1 cellular context compared by ENCODE assay signal in the genomic region with DNA sequence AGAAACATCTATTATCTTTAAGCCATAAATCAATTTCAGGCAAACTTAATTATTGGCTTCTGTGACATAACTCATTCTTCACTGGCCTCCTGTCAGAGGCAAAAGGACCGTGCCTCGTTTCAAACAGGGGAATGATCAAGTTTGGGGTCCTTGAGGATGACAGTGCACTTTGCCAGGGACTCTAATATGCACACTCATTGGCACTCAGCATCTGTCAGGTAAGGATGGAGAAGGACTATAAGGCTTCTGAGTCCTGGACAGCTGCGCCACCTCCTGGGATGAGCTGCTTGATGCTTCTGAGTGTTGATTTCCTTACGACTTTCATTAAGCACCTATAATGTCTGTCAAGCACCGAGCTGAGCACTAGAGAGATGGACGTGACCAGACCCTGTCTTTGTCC.
TF ChIP-seq lines count a peak whose summit lies in the region.

No MANE protein-coding gene starts in this region.

TF ChIP-seq in K562, 482 proteins besides CTCF, POLR2A, EP300 and RAD21 (continues in another document):
- TF ChIP-seq RCOR1 (IDR thresholded peaks at IDR 0.05; ENCODE audit: borderline replicate concordance in 1 of 2, low read depth in 2 of 2, low read length in 2 of 2) (peak in 1 of 2 experiments; percentile 30; a peak in 1 of 4 replicates), ZNF395 (CRISPR knock-in tag; IDR thresholded peaks at IDR 0.05) (no peak), KDM5B (IDR thresholded peaks at IDR 0.05; ENCODE audit: insufficient replicate concordance, low read depth, low read length) (no peak), RUNX1 (IDR thresholded peaks at IDR 0.05; ENCODE audit: low read depth) (no peak), TCFL5 (CRISPR knock-in tag; conservative IDR thresholded peaks at IDR 0.05) (no peak), ZNF316 (IDR thresholded peaks at IDR 0.05) (peak; percentile 64; the same call in 1 of the 2 replicates), MTA3 (IDR thresholded peaks at IDR 0.05; ENCODE audit: borderline replicate concordance) (no peak), BRCA1 (IDR thresholded peaks at IDR 0.05) (no peak), BRCA1 (CRISPR knock-in tag; IDR thresholded peaks at IDR 0.05) (no peak), HEY1 (CRISPR knock-in tag; IDR thresholded peaks at IDR 0.05; ENCODE audit: borderline replicate concordance) (no peak), HOXB6 (CRISPR knock-in tag; IDR thresholded peaks at IDR 0.05; ENCODE audit: borderline replicate concordance) (no peak), PBX2 (CRISPR knock-in tag; IDR thresholded peaks at IDR 0.05; ENCODE audit: low read depth) (no peak), PBX2 (tag; conservative IDR thresholded peaks at IDR 0.05; ENCODE audit: low read depth) (peak; percentile 65; the same call in 1 of the 2 replicates), TRIM24 (IDR thresholded peaks at IDR 0.05) (no peak), NFE2 (IDR thresholded peaks at IDR 0.05; ENCODE audit: low read depth) (peak; percentile 66), SIN3B (IDR thresholded peaks at IDR 0.05; ENCODE audit: low read depth) (no peak), CBFA2T2 (conservative IDR thresholded peaks at IDR 0.05) (no peak), IFI16 (CRISPR knock-in tag; IDR thresholded peaks at IDR 0.05) (no peak), ZFPM2 (CRISPR knock-in tag; IDR thresholded peaks at IDR 0.05) (no peak), CBX3 (IDR thresholded peaks at IDR 0.05; ENCODE audit: borderline replicate concordance in 1 of 2, low read length in 2 of 2) (no peak), PREB (CRISPR knock-in tag; IDR thresholded peaks at IDR 0.05) (no peak), POLR3A (IDR thresholded peaks at IDR 0.05; ENCODE audit: borderline replicate concordance, extremely low read depth, insufficient read depth, insufficient read length) (no peak), ARID3B (CRISPR knock-in tag; IDR thresholded peaks at IDR 0.05; ENCODE audit: borderline replicate concordance) (no peak), ZNF263 (CRISPR knock-in tag; IDR thresholded peaks at IDR 0.05; ENCODE audit: borderline replicate concordance) (no peak), MEIS2 (IDR thresholded peaks at IDR 0.05; ENCODE audit: partially characterized antibody) (peak; percentile 79), E2F1 (CRISPR knock-in tag; IDR thresholded peaks at IDR 0.05) (no peak), ZBTB11 (CRISPR knock-in tag; IDR thresholded peaks at IDR 0.05) (no peak), CTBP1 (IDR thresholded peaks at IDR 0.05; ENCODE audit: borderline replicate concordance) (peak; percentile 57; the same call in 1 of the 2 replicates), KLF1 (tag; IDR thresholded peaks at IDR 0.05) (no peak), ZNF707 (CRISPR knock-in tag; conservative IDR thresholded peaks at IDR 0.05) (no peak), ZBTB43 (CRISPR knock-in tag; IDR thresholded peaks at IDR 0.05) (no peak), MITF (IDR thresholded peaks at IDR 0.05) (no peak), ZKSCAN3 (CRISPR knock-in tag; IDR thresholded peaks at IDR 0.05) (no peak), NCOA6 (IDR thresholded peaks at IDR 0.05) (no peak), SMAD1 (IDR thresholded peaks at IDR 0.05; ENCODE audit: low read depth, low read length, partially characterized antibody) (no peak), POLR2G (IDR thresholded peaks at IDR 0.05; ENCODE audit: low read depth, low read length) (no peak), SNIP1 (IDR thresholded peaks at IDR 0.05; ENCODE audit: low read depth) (no peak), KDM1A (IDR thresholded peaks at IDR 0.05) (no peak)
- TF ChIP-seq, protein P1, sequence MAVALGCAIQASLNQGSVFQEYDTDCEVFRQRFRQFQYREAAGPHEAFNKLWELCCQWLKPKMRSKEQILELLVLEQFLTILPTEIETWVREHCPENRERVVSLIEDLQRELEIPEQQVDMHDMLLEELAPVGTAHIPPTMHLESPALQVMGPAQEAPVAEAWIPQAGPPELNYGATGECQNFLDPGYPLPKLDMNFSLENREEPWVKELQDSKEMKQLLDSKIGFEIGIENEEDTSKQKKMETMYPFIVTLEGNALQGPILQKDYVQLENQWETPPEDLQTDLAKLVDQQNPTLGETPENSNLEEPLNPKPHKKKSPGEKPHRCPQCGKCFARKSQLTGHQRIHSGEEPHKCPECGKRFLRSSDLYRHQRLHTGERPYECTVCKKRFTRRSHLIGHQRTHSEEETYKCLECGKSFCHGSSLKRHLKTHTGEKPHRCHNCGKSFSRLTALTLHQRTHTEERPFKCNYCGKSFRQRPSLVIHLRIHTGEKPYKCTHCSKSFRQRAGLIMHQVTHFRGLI (CRISPR knock-in tag; IDR thresholded peaks at IDR 0.05) = no peak
- TF ChIP-seq, protein P2, sequence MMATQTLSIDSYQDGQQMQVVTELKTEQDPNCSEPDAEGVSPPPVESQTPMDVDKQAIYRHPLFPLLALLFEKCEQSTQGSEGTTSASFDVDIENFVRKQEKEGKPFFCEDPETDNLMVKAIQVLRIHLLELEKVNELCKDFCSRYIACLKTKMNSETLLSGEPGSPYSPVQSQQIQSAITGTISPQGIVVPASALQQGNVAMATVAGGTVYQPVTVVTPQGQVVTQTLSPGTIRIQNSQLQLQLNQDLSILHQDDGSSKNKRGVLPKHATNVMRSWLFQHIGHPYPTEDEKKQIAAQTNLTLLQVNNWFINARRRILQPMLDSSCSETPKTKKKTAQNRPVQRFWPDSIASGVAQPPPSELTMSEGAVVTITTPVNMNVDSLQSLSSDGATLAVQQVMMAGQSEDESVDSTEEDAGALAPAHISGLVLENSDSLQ (IDR thresholded peaks at IDR 0.05) = peak; percentile 81
- TF ChIP-seq, protein P3, sequence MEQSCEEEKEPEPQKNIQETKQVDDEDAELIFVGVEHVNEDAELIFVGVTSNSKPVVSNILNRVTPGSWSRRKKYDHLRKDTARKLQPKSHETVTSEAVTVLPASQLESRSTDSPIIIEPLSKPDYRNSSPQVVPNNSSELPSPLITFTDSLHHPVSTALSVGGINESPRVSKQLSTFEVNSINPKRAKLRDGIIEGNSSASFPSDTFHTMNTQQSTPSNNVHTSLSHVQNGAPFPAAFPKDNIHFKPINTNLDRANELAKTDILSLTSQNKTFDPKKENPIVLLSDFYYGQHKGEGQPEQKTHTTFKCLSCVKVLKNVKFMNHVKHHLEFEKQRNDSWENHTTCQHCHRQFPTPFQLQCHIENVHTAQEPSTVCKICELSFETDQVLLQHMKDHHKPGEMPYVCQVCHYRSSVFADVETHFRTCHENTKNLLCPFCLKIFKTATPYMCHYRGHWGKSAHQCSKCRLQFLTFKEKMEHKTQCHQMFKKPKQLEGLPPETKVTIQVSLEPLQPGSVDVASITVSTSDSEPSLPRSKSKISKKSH (CRISPR knock-in tag; IDR thresholded peaks at IDR 0.05) = no peak
